Comparison of ENCODE assay signal across 1 cellular context in genomic region chr18:36828630-36829361, GRCh38.
TF ChIP-seq lines count a peak whose summit lies in the region.

Gene KIAA1328 (plus strand): TSS chr18:36829127. CDS start chr18:36829139, 12 bp downstream.
Gene TPGS2 (minus strand): TSS chr18:36829002. CDS start chr18:36828767, 235 bp downstream.

TF ChIP-seq in HEK293, 187 proteins besides CTCF, POLR2A, EP300 and RAD21 (continued from another document):
- TF ChIP-seq ZNF18 (tag by site-specific recombination; IDR thresholded peaks at IDR 0.05) (no peak), ZNF354C (tag by site-specific recombination; IDR thresholded peaks at IDR 0.05; ENCODE audit: borderline replicate concordance, low read depth) (no peak), ZNF580 (tag by site-specific recombination; IDR thresholded peaks at IDR 0.05) (0 out of 2 replicates have a peak, but pooled peaks have one; percentile 37), HIC1 (tag by site-specific recombination; IDR thresholded peaks at IDR 0.05) (no peak), PRDM10 (tag by site-specific recombination; IDR thresholded peaks at IDR 0.05) (peak; percentile 64), ZNF138 (tag by site-specific recombination; IDR thresholded peaks at IDR 0.05; ENCODE audit: borderline replicate concordance) (no peak), ZBTB7A (tag by site-specific recombination; IDR thresholded peaks at IDR 0.05; ENCODE audit: low read depth) (no peak), ZNF280C (tag by site-specific recombination; IDR thresholded peaks at IDR 0.05) (no peak), ZNF837 (tag by site-specific recombination; IDR thresholded peaks at IDR 0.05) (no peak), ZNF830 (tag by site-specific recombination; IDR thresholded peaks at IDR 0.05; ENCODE audit: low read depth) (no peak), ZNF776 (tag by site-specific recombination; IDR thresholded peaks at IDR 0.05; ENCODE audit: borderline replicate concordance) (no peak), ZNF560 (tag by site-specific recombination; IDR thresholded peaks at IDR 0.05; ENCODE audit: borderline replicate concordance) (no peak), WT1 (tag by site-specific recombination; IDR thresholded peaks at IDR 0.05) (no peak), ZNF692 (tag by site-specific recombination; IDR thresholded peaks at IDR 0.05) (peak; percentile 84), SCRT2 (tag by site-specific recombination; IDR thresholded peaks at IDR 0.05) (no peak), SP7 (tag by site-specific recombination; IDR thresholded peaks at IDR 0.05) (peak; percentile 10; the same call in 1 of the 2 replicates), OVOL3 (tag by site-specific recombination; IDR thresholded peaks at IDR 0.05) (no peak), ZNF548 (tag by site-specific recombination; IDR thresholded peaks at IDR 0.05) (no peak), SALL2 (tag by site-specific recombination; IDR thresholded peaks at IDR 0.05; ENCODE audit: borderline replicate concordance) (no peak), ZNF26 (tag by site-specific recombination; IDR thresholded peaks at IDR 0.05) (no peak), ZNF707 (tag by site-specific recombination; IDR thresholded peaks at IDR 0.05) (no peak), ZNF266 (tag by site-specific recombination; IDR thresholded peaks at IDR 0.05; ENCODE audit: low read depth) (no peak), ZNF157 (tag by site-specific recombination; IDR thresholded peaks at IDR 0.05) (no peak), ZNF768 (tag by site-specific recombination; IDR thresholded peaks at IDR 0.05) (no peak), BCL11A (tag by site-specific recombination; IDR thresholded peaks at IDR 0.05; ENCODE audit: low read depth) (no peak), PBX3 (CRISPR knock-in tag; IDR thresholded peaks at IDR 0.05) (peak; percentile 59), SCRT1 (tag by site-specific recombination; IDR thresholded peaks at IDR 0.05; ENCODE audit: borderline replicate concordance) (no peak), TCF7L2 (IDR thresholded peaks at IDR 0.05; ENCODE audit: borderline replicate concordance, low read depth, low read length) (no peak), KLF9 (tag by site-specific recombination; IDR thresholded peaks at IDR 0.05; ENCODE audit: low read depth) (no peak; the same call in 1 of the 2 replicates), ZNF549 (tag by site-specific recombination; IDR thresholded peaks at IDR 0.05) (0 out of 2 replicates have a peak, but pooled peaks have one; percentile 17), ZNF184 (tag by site-specific recombination; IDR thresholded peaks at IDR 0.05) (no peak), ZNF792 (tag by site-specific recombination; IDR thresholded peaks at IDR 0.05) (0 out of 2 replicates have a peak, but pooled peaks have one; percentile 57), ZNF221 (tag by site-specific recombination; IDR thresholded peaks at IDR 0.05; ENCODE audit: borderline replicate concordance) (no peak), ZXDB (tag by site-specific recombination; IDR thresholded peaks at IDR 0.05) (peak; percentile 78), ZNF529 (tag by site-specific recombination; IDR thresholded peaks at IDR 0.05; ENCODE audit: insufficient replicate concordance) (no peak), ZNF394 (tag by site-specific recombination; IDR thresholded peaks at IDR 0.05; ENCODE audit: borderline replicate concordance) (peak; percentile 64; the same call in 1 of the 2 replicates), ZNF155 (tag by site-specific recombination; IDR thresholded peaks at IDR 0.05) (no peak), HOXA7 (CRISPR knock-in tag; IDR thresholded peaks at IDR 0.05; ENCODE audit: borderline replicate concordance) (no peak), ZNF146 (tag by site-specific recombination; IDR thresholded peaks at IDR 0.05) (no peak), ZNF416 (tag by site-specific recombination; IDR thresholded peaks at IDR 0.05) (no peak), INSM2 (tag by site-specific recombination; IDR thresholded peaks at IDR 0.05) (no peak), ZNF341 (tag by site-specific recombination; IDR thresholded peaks at IDR 0.05; ENCODE audit: low read depth) (no peak), EGR2 (tag by site-specific recombination; IDR thresholded peaks at IDR 0.05; ENCODE audit: low read depth) (no peak), ZNF654 (tag by site-specific recombination; IDR thresholded peaks at IDR 0.05; ENCODE audit: low read depth) (no peak), ZNF350 (tag by site-specific recombination; IDR thresholded peaks at IDR 0.05) (no peak), OSR2 (tag by site-specific recombination; IDR thresholded peaks at IDR 0.05) (no peak), GFI1B (tag by site-specific recombination; IDR thresholded peaks at IDR 0.05) (no peak), ZNF426 (tag by site-specific recombination; IDR thresholded peaks at IDR 0.05) (no peak), ZNF600 (tag by site-specific recombination; IDR thresholded peaks at IDR 0.05) (peak; percentile 79), ZSCAN16 (tag by site-specific recombination; IDR thresholded peaks at IDR 0.05) (no peak), GLIS2 (tag by site-specific recombination; IDR thresholded peaks at IDR 0.05) (peak; percentile 82), YY1 (tag by site-specific recombination; IDR thresholded peaks at IDR 0.05) (peak; percentile 72; the same call in 1 of the 2 replicates), ZNF292 (tag by site-specific recombination; IDR thresholded peaks at IDR 0.05; ENCODE audit: borderline replicate concordance, low read depth) (no peak), KLF16 (tag by site-specific recombination; IDR thresholded peaks at IDR 0.05) (peak; percentile 67)
